10 cellular contexts compared by ENCODE assay signal in the genomic region with DNA sequence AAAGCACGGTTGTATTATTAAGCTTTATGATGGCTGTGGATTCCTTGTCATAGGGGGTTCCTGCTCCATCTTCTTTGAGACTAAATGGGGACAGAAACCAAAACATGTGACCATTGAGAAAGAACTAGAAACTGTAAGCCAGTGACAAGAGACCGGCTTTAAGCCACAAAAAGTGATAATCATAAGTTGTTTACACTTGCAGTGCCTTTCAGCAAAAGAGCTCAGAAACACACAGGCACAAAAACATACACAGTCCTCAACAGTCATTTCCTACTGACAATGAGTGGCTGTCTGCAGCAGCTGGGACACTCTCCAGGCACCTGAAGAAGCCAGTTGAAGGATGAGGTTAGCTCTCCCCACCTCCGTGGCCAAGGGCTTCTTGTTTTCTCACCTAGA. TPM values are rescaled to one million over a fixed set of nuclear protein-coding genes. Genes with fewer than 3 reads are reported as not detected.
DNase-seq lines count a peak whose midpoint lies in the region; ATAC-seq and TF ChIP-seq lines count a peak whose summit lies in the region.
"Had no signal": no experiment of that assay in that cellular context is flagged by ENCODE, and none has a peak within 500 bp of the region (broad histone marks: within the 10 kb centered on the region; RNA-seq: fewer than 3 reads in every experiment).

No MANE protein-coding gene starts in this region.

- no peaks in the 10 kb centered on the region for H3K27me3 ChIP-seq in left lung
- H3K27me3 ChIP-seq: tibial artery had no signal

- TF ChIP-seq CTCF in left lung (IDR thresholded peaks at IDR 0.05): no peak

- ATAC-seq in GM21447 (IDR thresholded peaks at IDR 0.05; ENCODE audit: unreplicated experiment) (peak; percentile 57), HG03432 (IDR thresholded peaks at IDR 0.05; ENCODE audit: unreplicated experiment) (peak; percentile 51), left lung (peak; percentile 58)

- peaks cover 0 to 22% of the 10 kb centered on the region in 2 donors for H3K4me1 ChIP-seq in left lung

- no peaks in the 10 kb centered on the region for H3K36me3 ChIP-seq in left lung
- H3K36me3 ChIP-seq: tibial artery had no signal

- H3K9me3 ChIP-seq in left lung: no peaks in the 10 kb centered on the region
- H3K9me3 ChIP-seq: tibial artery had no signal

- peak overlapping the region; percentile 18 to 49 for H3K27ac ChIP-seq in left lung
- H3K27ac ChIP-seq: tibial artery had no signal

- H3K4me3 ChIP-seq in left lung: no peak overlapping the region
- H3K4me3 ChIP-seq: tibial artery had no signal

- intact Hi-C loops in left lung (cut with DNase I): no loop called here

- peak; percentile 50 for DNase-seq in NCI-H510A treated with DMSO at 0.1 percent for 48 hours (lab: John Stamatoyannopoulos, UW)
- no peak for DNase-seq in NCI-H510A (lab: John Stamatoyannopoulos, UW)
- peak in 1 of 2 donors; percentile 41 for DNase-seq in left lung
- no peak for DNase-seq in NCI-H2081 treated with DMSO at 0.1 percent for 48 hours (lab: John Stamatoyannopoulos, UW)
- no peak for DNase-seq in activated CD4-positive, alpha-beta T cell treated with anti-CD3 and anti-CD28 coated beads for 48 hours
- no peak for DNase-seq in ureter (ENCODE audit: low spot score)

RNA-seq across cellular contexts. Expression of gene UBE2J1, which starts 20.0 kb away (rescaled TPM):
- 10 to 100 TPM; 33.5 to 52.2 TPM for total RNA-seq in left lung
- total RNA-seq in ureter: 38.8 TPM

RNA-seq across cellular contexts. Expression of gene RRAGD, which starts 39.6 kb away (rescaled TPM):
- total RNA-seq in left lung (10 to 100 TPM; 43.2 to 47.6 TPM), ureter (14.6 TPM)

RNA-seq across cellular contexts. Expression of gene GABRR2, which starts 57.4 kb away (rescaled TPM):
- total RNA-seq in left lung (1 to 10 TPM in 1 of 2 donors, under 1 TPM in 1; 0.82 to 4.8 TPM), ureter (0.73 TPM)
- total RNA-seq: H1 had no signal
